ENCODE assay signal across 1 cellular context in genomic region chr11:107691003-107691402, GRCh38.
TF ChIP-seq lines count a peak whose summit lies in the region.

No MANE protein-coding gene starts in this region.

TF ChIP-seq in HEK293, 187 proteins besides CTCF, POLR2A, EP300 and RAD21 (continued from another document and continues in another):
- TF ChIP-seq ATF2 (tag by site-specific recombination; IDR thresholded peaks at IDR 0.05; ENCODE audit: low read depth) (no peak), RBAK (tag by site-specific recombination; IDR thresholded peaks at IDR 0.05) (no peak), ZNF692 (tag by site-specific recombination; IDR thresholded peaks at IDR 0.05) (no peak), PRDM4 (tag by site-specific recombination; IDR thresholded peaks at IDR 0.05) (no peak; the same call in 1 of the 2 replicates), ZEB2 (tag by site-specific recombination; IDR thresholded peaks at IDR 0.05) (peak; percentile 53; the same call in 1 of the 2 replicates), HOXC10 (CRISPR knock-in tag; IDR thresholded peaks at IDR 0.05) (no peak), ZNF654 (tag by site-specific recombination; IDR thresholded peaks at IDR 0.05; ENCODE audit: low read depth) (no peak), ZNF488 (tag by site-specific recombination; IDR thresholded peaks at IDR 0.05) (no peak), ZFP69B (tag by site-specific recombination; IDR thresholded peaks at IDR 0.05) (no peak), ZNF132 (tag by site-specific recombination; IDR thresholded peaks at IDR 0.05; ENCODE audit: borderline replicate concordance) (no peak), ZFP37 (tag by site-specific recombination; IDR thresholded peaks at IDR 0.05) (no peak), ZNF501 (tag by site-specific recombination; IDR thresholded peaks at IDR 0.05) (no peak), ZNF202 (tag by site-specific recombination; IDR thresholded peaks at IDR 0.05; ENCODE audit: borderline replicate concordance) (no peak), OVOL3 (tag by site-specific recombination; IDR thresholded peaks at IDR 0.05) (0 out of 2 replicates have a peak, but pooled peaks have one; percentile 34), ZNF555 (tag by site-specific recombination; conservative IDR thresholded peaks at IDR 0.05) (no peak), ZBTB26 (tag by site-specific recombination; optimal IDR thresholded peaks at IDR 0.05) (no peak), ZNF510 (tag by site-specific recombination; IDR thresholded peaks at IDR 0.05; ENCODE audit: insufficient replicate concordance) (no peak), ZBTB17 (tag by site-specific recombination; IDR thresholded peaks at IDR 0.05) (peak; percentile 35; the same call in 1 of the 2 replicates), ZNF621 (tag by site-specific recombination; IDR thresholded peaks at IDR 0.05) (no peak), GLI2 (tag by site-specific recombination; IDR thresholded peaks at IDR 0.05; ENCODE audit: borderline replicate concordance, low read depth) (no peak), FEZF1 (tag by site-specific recombination; IDR thresholded peaks at IDR 0.05) (peak; percentile 54), ZNF324 (tag by site-specific recombination; IDR thresholded peaks at IDR 0.05) (no peak), ZNF350 (tag by site-specific recombination; IDR thresholded peaks at IDR 0.05) (no peak), WT1 (tag by site-specific recombination; IDR thresholded peaks at IDR 0.05) (peak; percentile 88), SCRT1 (tag by site-specific recombination; IDR thresholded peaks at IDR 0.05; ENCODE audit: borderline replicate concordance) (no peak), ZNF521 (tag by site-specific recombination; IDR thresholded peaks at IDR 0.05) (no peak), ZNF394 (tag by site-specific recombination; IDR thresholded peaks at IDR 0.05; ENCODE audit: borderline replicate concordance) (no peak), BCL11B (tag by site-specific recombination; IDR thresholded peaks at IDR 0.05; ENCODE audit: low read depth) (peak; percentile 31; the same call in 1 of the 2 replicates), ZNF37A (tag by site-specific recombination; IDR thresholded peaks at IDR 0.05) (no peak), GLIS1 (tag by site-specific recombination; IDR thresholded peaks at IDR 0.05) (no peak), ZNF19 (tag by site-specific recombination; IDR thresholded peaks at IDR 0.05; ENCODE audit: low read depth) (no peak), ZFHX2 (tag by site-specific recombination; conservative IDR thresholded peaks at IDR 0.05) (no peak), ZNF175 (tag by site-specific recombination; IDR thresholded peaks at IDR 0.05) (no peak), ZBTB6 (tag by site-specific recombination; IDR thresholded peaks at IDR 0.05) (no peak), ZNF221 (tag by site-specific recombination; IDR thresholded peaks at IDR 0.05; ENCODE audit: borderline replicate concordance) (no peak), ZNF701 (tag by site-specific recombination; IDR thresholded peaks at IDR 0.05) (no peak), PATZ1 (tag by site-specific recombination; IDR thresholded peaks at IDR 0.05) (no peak), ZSCAN4 (tag by site-specific recombination; IDR thresholded peaks at IDR 0.05) (no peak), ZNF341 (tag by site-specific recombination; IDR thresholded peaks at IDR 0.05; ENCODE audit: low read depth) (no peak), HOXD13 (CRISPR knock-in tag; IDR thresholded peaks at IDR 0.05; ENCODE audit: borderline replicate concordance) (no peak), ZNF549 (tag by site-specific recombination; IDR thresholded peaks at IDR 0.05) (peak; percentile 33; the same call in 1 of the 2 replicates), ZNF791 (tag by site-specific recombination; IDR thresholded peaks at IDR 0.05) (no peak), ZNF169 (tag by site-specific recombination; IDR thresholded peaks at IDR 0.05) (no peak), ZNF211 (tag by site-specific recombination; IDR thresholded peaks at IDR 0.05; ENCODE audit: low read depth) (no peak), ZNF513 (tag by site-specific recombination; IDR thresholded peaks at IDR 0.05) (no peak), ZXDB (tag by site-specific recombination; IDR thresholded peaks at IDR 0.05) (peak; percentile 73), ZNF639 (tag by site-specific recombination; IDR thresholded peaks at IDR 0.05) (no peak), YY1 (tag by site-specific recombination; IDR thresholded peaks at IDR 0.05) (no peak), OSR2 (tag by site-specific recombination; IDR thresholded peaks at IDR 0.05) (peak; percentile 45; the same call in 1 of the 2 replicates), SP3 (tag by site-specific recombination; IDR thresholded peaks at IDR 0.05) (no peak), ZSCAN5A (tag by site-specific recombination; IDR thresholded peaks at IDR 0.05) (no peak), ZNF623 (tag by site-specific recombination; IDR thresholded peaks at IDR 0.05) (no peak), ZNF391 (tag by site-specific recombination; IDR thresholded peaks at IDR 0.05; ENCODE audit: borderline replicate concordance, low read depth) (no peak), ZNF843 (tag by site-specific recombination; IDR thresholded peaks at IDR 0.05) (peak; percentile 90), ZNF837 (tag by site-specific recombination; IDR thresholded peaks at IDR 0.05) (no peak)
